ENCODE assay signal across 21 cellular contexts in the genomic region with DNA sequence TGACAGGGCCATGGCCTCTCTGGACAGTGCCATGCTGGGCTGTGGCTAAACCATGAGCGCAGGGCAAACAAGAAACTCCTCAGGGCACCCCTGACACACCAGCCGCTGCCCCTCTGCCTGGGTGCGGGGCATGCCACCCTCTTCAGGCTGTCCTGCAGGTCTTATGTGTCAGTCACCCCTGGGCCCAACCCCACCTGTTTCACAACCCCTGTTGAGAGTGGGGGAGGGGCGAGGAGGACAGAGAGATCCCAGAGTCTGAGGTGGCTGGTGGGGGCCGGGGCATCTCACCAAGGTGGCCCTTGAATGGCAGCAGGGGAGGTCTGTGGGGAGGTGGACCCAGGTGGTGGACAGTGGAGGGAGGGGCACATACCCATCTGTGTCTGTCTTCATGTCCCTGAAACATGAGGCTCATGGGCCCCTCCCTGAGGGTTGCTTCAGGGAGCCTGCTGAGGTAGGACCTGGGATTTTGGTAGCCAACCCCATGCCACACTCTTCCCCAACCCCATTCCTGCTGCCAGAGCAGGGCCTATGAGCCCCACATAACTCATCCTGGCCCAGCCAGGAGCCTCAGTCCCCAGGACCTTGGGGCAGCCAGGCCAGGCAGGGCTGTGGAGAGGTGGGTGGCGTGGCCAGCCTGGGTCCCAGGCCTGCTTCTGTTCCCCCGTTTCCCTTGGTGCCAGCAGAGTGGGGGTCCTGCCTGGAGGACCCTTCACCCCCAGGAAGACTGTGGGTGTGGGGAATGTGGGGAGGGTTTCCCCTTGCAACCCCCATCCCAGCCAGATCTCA. TPM values are rescaled to one million over a fixed set of nuclear protein-coding genes. Genes with fewer than 3 reads are reported as not detected.
"Had no signal": no experiment of that assay in that cellular context is flagged by ENCODE, and none has a peak within 500 bp of the region (broad histone marks: within the 10 kb centered on the region; RNA-seq: fewer than 3 reads in every experiment).

No MANE protein-coding gene starts in this region.

- H3K9me3 Mint-ChIP-seq: activated B cell treated with CpG ODN at 0.5 μM for 24 hours; activated CD8-positive, alpha-beta T cell treated with anti-CD3 and anti-CD28 coated beads for 36 hours; activated naive CD4-positive, alpha-beta T cell treated with anti-CD3 and anti-CD28 coated beads, Interleukin-2, amount 50 U/mL, for 72 hours; activated T-cell treated with anti-CD3 and anti-CD28 coated beads, Interleukin-2, amount 50 U/mL, for 4 hours; naive B cell; stimulated activated memory B cell treated with anti-CD40 and anti-IgM and Interleukin-4, amounts not matched to agents 10 μg/mL and 1 μg/mL and 100 μg/mL, for 72 hours had no signal

- H3K27ac ChIP-seq: brain microvascular endothelial cell, foreskin keratinocyte, pancreas, uterus had no signal

- H3K27ac Mint-ChIP-seq: activated B cell treated with CpG ODN at 0.5 μM for 24 hours; activated CD8-positive, alpha-beta T cell treated with anti-CD3 and anti-CD28 coated beads for 36 hours; stimulated activated memory B cell treated with anti-CD40 and anti-IgM and Interleukin-4, amounts not matched to agents 10 μg/mL and 1 μg/mL and 100 μg/mL, for 72 hours had no signal

- H3K27me3 Mint-ChIP-seq: activated B cell treated with CpG ODN at 0.5 μM for 24 hours; activated CD8-positive, alpha-beta T cell treated with anti-CD3 and anti-CD28 coated beads for 36 hours; stimulated activated memory B cell treated with anti-CD40 and anti-IgM and Interleukin-4, amounts not matched to agents 10 μg/mL and 1 μg/mL and 100 μg/mL, for 72 hours had no signal

- H3K27me3 ChIP-seq: brain microvascular endothelial cell, foreskin keratinocyte, pancreas, thyroid gland, uterus had no signal

- H3K4me1 ChIP-seq: foreskin keratinocyte, pancreas, uterus had no signal

- DNase-seq: activated B cell treated with CpG ODN at 0.5 μM for 24 hours; activated CD4-positive, alpha-beta T cell treated with anti-CD3 and anti-CD28 coated beads for 48 hours; activated CD8-positive, alpha-beta T cell treated with anti-CD3 and anti-CD28 coated beads for 36 hours; activated gamma-delta T cell; activated T-cell treated with anti-CD3 and anti-CD28 coated beads, Interleukin-2, amount 50 U/mL, for 4 hours; anterior cingulate cortex; brain microvascular endothelial cell; cortex of kidney; effector memory CD4-positive, alpha-beta T cell; foreskin keratinocyte; head of caudate nucleus; left cardiac atrium; naive B cell; stimulated activated CD4-positive, alpha-beta T cell treated with anti-CD3 and anti-CD28 coated beads, Interleukin-12 subunit alpha, Interleukin-12 subunit beta, amount 100 ng/mL, for 4 hours; stimulated activated CD4-positive, alpha-beta T cell treated with anti-CD3 and anti-CD28 coated beads, Interleukin-2, amount 100 ng/mL, for 24 hours had no signal

- H3K4me3 Mint-ChIP-seq: activated B cell treated with CpG ODN at 0.5 μM for 24 hours; activated CD8-positive, alpha-beta T cell treated with anti-CD3 and anti-CD28 coated beads for 36 hours; activated T-cell treated with anti-CD3 and anti-CD28 coated beads, Interleukin-2, amount 50 U/mL, for 4 hours; naive B cell; stimulated activated memory B cell treated with anti-CD40 and anti-IgM and Interleukin-4, amounts not matched to agents 10 μg/mL and 1 μg/mL and 100 μg/mL, for 72 hours had no signal

- H3K36me3 ChIP-seq: uterus had no signal

- H3K9me3 ChIP-seq: pancreas, thyroid gland, uterus had no signal

- H3K4me3 ChIP-seq: lung, pancreas, thyroid gland, uterus had no signal

- ATAC-seq: activated CD8-positive, alpha-beta T cell treated with anti-CD3 and anti-CD28 coated beads for 36 hours; activated naive CD4-positive, alpha-beta T cell treated with anti-CD3 and anti-CD28 coated beads, Interleukin-2, amount 50 U/mL, for 72 hours; activated T-cell treated with anti-CD3 and anti-CD28 coated beads, Interleukin-2, amount 50 U/mL, for 4 hours; foreskin keratinocyte; left cardiac atrium; pancreas; stimulated activated memory B cell treated with anti-CD40 and anti-IgM and Interleukin-4, amounts not matched to agents 10 μg/mL and 1 μg/mL and 100 μg/mL, for 72 hours had no signal

RNA-seq across cellular contexts. Expression of a gene that starts 1.7 kb away (rescaled TPM):
- total RNA-seq: foreskin keratinocyte had no signal

RNA-seq across cellular contexts. Expression of a gene that starts 39.6 kb away (rescaled TPM):
- total RNA-seq: activated B cell treated with CpG ODN at 0.5 μM for 24 hours, foreskin keratinocyte had no signal
